Comparison of ENCODE assay signal across 9 cellular contexts in genomic region chr14:22536853-22537338, GRCh38. TPM values are rescaled to one million over a fixed set of nuclear protein-coding genes. Genes with fewer than 3 reads are reported as not detected.
DNase-seq lines count a peak whose midpoint lies in the region; ATAC-seq, FAIRE-seq and TF ChIP-seq lines count a peak whose summit lies in the region.
"Had no signal": no experiment of that assay in that cellular context is flagged by ENCODE, and none has a peak within 500 bp of the region (broad histone marks: within the 10 kb centered on the region; RNA-seq: fewer than 3 reads in every experiment).

No MANE protein-coding gene starts in this region.

- peak overlapping the region; percentile 81 for H3K4me3 Mint-ChIP-seq in activated CD4-positive, alpha-beta memory T cell treated with anti-CD3 and anti-CD28 coated beads for 36 hours

- no peak overlapping the region for H3K4ac ChIP-seq in neuronal stem cell (ENCODE audit: low read length)

- peaks cover 95% of the 10 kb centered on the region for H3K4me1 Mint-ChIP-seq in activated CD4-positive, alpha-beta memory T cell treated with anti-CD3 and anti-CD28 coated beads for 36 hours (ENCODE audit: low read depth)

- DNase-seq in DND-41, result peak; percentile 22
- peak; percentile 52 to 59 for DNase-seq in Kasumi-1 (lab: John Stamatoyannopoulos, UW)
- DNase-seq in activated CD4-positive, alpha-beta memory T cell treated with anti-CD3 and anti-CD28 coated beads for 36 hours, result peak; percentile 92
- DNase-seq in endothelial cell of umbilical vein (ENCODE audit: low read depth, low spot score), result peak; percentile 98
- no peak for DNase-seq in neuronal stem cell (ENCODE audit: low spot score)
- DNase-seq in tibial artery, result peak; percentile 87 to 88
- no peak for DNase-seq in NCI-H1417 treated with DMSO at 0.1 percent for 48 hours (lab: John Stamatoyannopoulos, UW)

- H2BK120ac ChIP-seq in neuronal stem cell (ENCODE audit: low read depth, low read length), result no peak overlapping the region

- H4K8ac ChIP-seq in neuronal stem cell (ENCODE audit: low read depth, low read length), result no peak overlapping the region

- no peaks in the 10 kb centered on the region for H3K79me2 ChIP-seq in DND-41 (ENCODE audit: insufficient read depth, low read length)
- no peaks in the 10 kb centered on the region for H3K79me2 ChIP-seq in endothelial cell of umbilical vein (ENCODE audit: control insufficient read depth, insufficient read depth, low read length)

- dilution Hi-C loops in endothelial cell of umbilical vein (cut with MboI; ENCODE audit: extremely low pct_ligation_motif_present, low sequenced_read_pairs), result no loop called here

- TF ChIP-seq CTCF in DND-41 (IDR thresholded peaks at IDR 0.05; ENCODE audit: borderline replicate concordance, extremely low read depth, low read length, poor library complexity, severe bottlenecking), result no peak
- TF ChIP-seq CTCF in endothelial cell of umbilical vein (IDR thresholded peaks at IDR 0.05; ENCODE audit: extremely low read depth in 1 of 2, insufficient read depth in 1 of 2, low read depth in 1 of 2, low read length in 2 of 2), result no peak
- TF ChIP-seq CTCF in tibial artery (IDR thresholded peaks at IDR 0.05), result no peak

- no TSS peak for BruUV-seq in endothelial cell of umbilical vein (replicated peaks; lab: Mats Ljungman, UMichigan)

- TF ChIP-seq POLR2A in endothelial cell of umbilical vein (IDR thresholded peaks at IDR 0.05; ENCODE audit: low read depth, low read length), result no peak

- FAIRE-seq in endothelial cell of umbilical vein (lab: Jason Lieb, UNC), result peak; percentile 95

- H2AFZ ChIP-seq in DND-41 (ENCODE audit: low read depth, low read length) (no peak overlapping the region), endothelial cell of umbilical vein (ENCODE audit: low read depth, low read length) (no peak overlapping the region), neuronal stem cell (ENCODE audit: low read length) (peak overlapping the region; percentile 45)

- H3K4me3 ChIP-seq in DND-41 (ENCODE audit: low read depth in 1 of 2, low read length in 2 of 2) (no peak overlapping the region), endothelial cell of umbilical vein (replicated peaks in 1 of 3; ENCODE audit: insufficient read depth in 1 of 3, low read depth in 1 of 3, low read length in 3 of 3) (no peak overlapping the region), neuronal stem cell (ENCODE audit: low read length in 2 of 2) (no peak overlapping the region), tibial artery (no peak overlapping the region)
- H3K4me3 ChIP-seq: SK-N-MC had no signal

- H3K9me3 ChIP-seq in DND-41 (ENCODE audit: insufficient read depth, low read length, severe bottlenecking), result no peaks in the 10 kb centered on the region
- no peaks in the 10 kb centered on the region for H3K9me3 ChIP-seq in endothelial cell of umbilical vein (replicated peaks; ENCODE audit: control insufficient read depth, insufficient read depth, low read length)
- peaks cover 0 to 3% of the 10 kb centered on the region in 2 donors for H3K9me3 ChIP-seq in neuronal stem cell (replicated peaks in 1 of 2; ENCODE audit: control insufficient read depth in 2 of 2, insufficient read depth in 1 of 2, low read depth in 1 of 2, low read length in 2 of 2)
- H3K9me3 ChIP-seq in tibial artery, result no peaks in the 10 kb centered on the region

- H3K27me3 Mint-ChIP-seq in activated CD4-positive, alpha-beta memory T cell treated with anti-CD3 and anti-CD28 coated beads for 36 hours, result no peaks in the 10 kb centered on the region

- no peaks in the 10 kb centered on the region for H3K9me1 ChIP-seq in endothelial cell of umbilical vein (replicated peaks; ENCODE audit: control insufficient read depth, extremely low read depth, insufficient read depth, low read length)

- ATAC-seq in DND-41 (ENCODE audit: insufficient read depth, low read depth), result peak; percentile 72
- peak; percentile 74 for ATAC-seq in GM21619 (IDR thresholded peaks at IDR 0.05; ENCODE audit: unreplicated experiment)

- CTCF ChIA-PET in activated CD4-positive, alpha-beta memory T cell treated with anti-CD3 and anti-CD28 coated beads for 36 hours (lab: Charles Lee), result interaction anchor here (0.6 to 2.5 kb wide), 7 partner anchors 12 to 741 kb away, joined by 3 to 14 read pairs (median 5); no protein-coding TSS in a partner anchor
- CTCF ChIA-PET in endothelial cell of umbilical vein (lab: Charles Lee), result interaction anchor here (0.6 to 2.2 kb wide), 5 partner anchors 9 to 66 kb away, joined by 3 to 14 read pairs (median 4); no protein-coding TSS in a partner anchor

- no peaks in the 10 kb centered on the region for H3K4me1 ChIP-seq in DND-41 (ENCODE audit: insufficient read depth, low read length)
- H3K4me1 ChIP-seq in endothelial cell of umbilical vein (ENCODE audit: control insufficient read depth, extremely low read depth, insufficient read depth, low read length), result peaks cover 38% of the 10 kb centered on the region
- H3K4me1 ChIP-seq in neuronal stem cell (ENCODE audit: control insufficient read depth in 2 of 2, insufficient read depth in 1 of 2, low read depth in 1 of 2, low read length in 2 of 2), result no peaks in the 10 kb centered on the region
- peaks cover 0 to 35% (median 25%) of the 10 kb centered on the region in 4 donors for H3K4me1 ChIP-seq in tibial artery

- H3K23ac ChIP-seq in neuronal stem cell (ENCODE audit: low read depth, low read length, poor library complexity), result no peak overlapping the region

- WGBS in neuronal stem cell (ENCODE audit: extremely low coverage in 2 of 2, insufficient read length in 2 of 2, insufficient replicate concordance in 1 of 2), 2 donors, result no CpG with 5 or more reads among the region's 6 CpGs

- H3K27ac Mint-ChIP-seq in activated CD4-positive, alpha-beta memory T cell treated with anti-CD3 and anti-CD28 coated beads for 36 hours, result peak overlapping the region; percentile 99

- H4K20me1 ChIP-seq in DND-41 (ENCODE audit: insufficient read depth, low read length), result no peaks in the 10 kb centered on the region
- H4K20me1 ChIP-seq in endothelial cell of umbilical vein (replicated peaks; ENCODE audit: control insufficient read depth, extremely low read depth, insufficient read depth, low read length), result no peaks in the 10 kb centered on the region

- no peak overlapping the region for H2BK15ac ChIP-seq in neuronal stem cell (ENCODE audit: low read length)

- no peak overlapping the region for H3K9ac ChIP-seq in DND-41 (ENCODE audit: low read depth, low read length)
- peak overlapping the region; percentile 6 for H3K9ac ChIP-seq in endothelial cell of umbilical vein (replicated peaks; ENCODE audit: extremely low read depth, insufficient read depth, low read length)
- H3K9ac ChIP-seq in neuronal stem cell (ENCODE audit: low read depth, low read length, poor library complexity), result no peak overlapping the region

- H3K27me3 ChIP-seq in DND-41 (ENCODE audit: insufficient read depth, low read length, poor library complexity), result peaks cover 30% of the 10 kb centered on the region
- no peaks in the 10 kb centered on the region for H3K27me3 ChIP-seq in endothelial cell of umbilical vein (ENCODE audit: control insufficient read depth in 2 of 2, insufficient read depth in 2 of 2, low read length in 2 of 2)
- no peaks in the 10 kb centered on the region for H3K27me3 ChIP-seq in neuronal stem cell (ENCODE audit: control insufficient read depth in 3 of 3, insufficient read depth in 3 of 3, low read depth in 1 of 3, low read length in 3 of 3)
- no peaks in the 10 kb centered on the region for H3K27me3 ChIP-seq in tibial artery

- H3K36me3 Mint-ChIP-seq in activated CD4-positive, alpha-beta memory T cell treated with anti-CD3 and anti-CD28 coated beads for 36 hours, result peaks cover 95% of the 10 kb centered on the region

- H3K36me3 ChIP-seq in DND-41 (ENCODE audit: insufficient read depth, low read length) (no peaks in the 10 kb centered on the region), endothelial cell of umbilical vein (ENCODE audit: control insufficient read depth in 2 of 2, extremely low read depth in 1 of 2, insufficient read depth in 2 of 2, low read length in 2 of 2) (no peaks in the 10 kb centered on the region), neuronal stem cell (replicated peaks in 1 of 2; ENCODE audit: control insufficient read depth in 2 of 2, insufficient read depth in 2 of 2, low read length in 2 of 2) (no peaks in the 10 kb centered on the region), tibial artery (no peaks in the 10 kb centered on the region)

- no peak overlapping the region for H3K18ac ChIP-seq in neuronal stem cell (ENCODE audit: low read length)

- H4K91ac ChIP-seq in neuronal stem cell (ENCODE audit: low read depth, low read length, poor library complexity), result no peak overlapping the region

- intact Hi-C loops in activated CD4-positive, alpha-beta memory T cell treated with anti-CD3 and anti-CD28 coated beads for 36 hours (cut with micrococcal nuclease), result loop anchor here (1.0 to 5.0 kb wide), 5 partner anchors 13 to 895 kb away; no protein-coding TSS in a partner anchor
- intact Hi-C loops in endothelial cell of umbilical vein (cut with micrococcal nuclease) (loop anchor here (1.0 to 5.0 kb wide), 2 partner anchors 9 to 105 kb away; no protein-coding TSS in a partner anchor), tibial artery (cut with DNase I; ENCODE audit: low total_unique reads) (no loop called here)

- H3K9me3 Mint-ChIP-seq in activated CD4-positive, alpha-beta memory T cell treated with anti-CD3 and anti-CD28 coated beads for 36 hours, result no peaks in the 10 kb centered on the region

- H2BK12ac ChIP-seq in neuronal stem cell (ENCODE audit: low read length), result no peak overlapping the region

- no peak overlapping the region for H3K4me2 ChIP-seq in DND-41 (ENCODE audit: insufficient read depth, low read length)
- H3K4me2 ChIP-seq in endothelial cell of umbilical vein (ENCODE audit: insufficient read depth, low read length), result peak overlapping the region; percentile 19
- no peak overlapping the region for H3K4me2 ChIP-seq in neuronal stem cell (ENCODE audit: insufficient read depth, low read length, poor library complexity, severe bottlenecking)

- H3K79me1 ChIP-seq in neuronal stem cell (ENCODE audit: low read depth, low read length), result no peaks in the 10 kb centered on the region

- H3K27ac ChIP-seq in DND-41 (ENCODE audit: low read length), result no peak overlapping the region
- peak overlapping the region; percentile 57 for H3K27ac ChIP-seq in endothelial cell of umbilical vein (ENCODE audit: insufficient read depth, low read depth, low read length)
- H3K27ac ChIP-seq in neuronal stem cell (replicated peaks; ENCODE audit: low read length), result no peak overlapping the region
- H3K27ac ChIP-seq in tibial artery, result peak overlapping the region; percentile 46 to 53
- H3K27ac ChIP-seq: SK-N-MC had no signal

- H2BK5ac ChIP-seq in neuronal stem cell (ENCODE audit: low read length), result no peak overlapping the region

- H3K14ac ChIP-seq in neuronal stem cell (ENCODE audit: low read length), result no peak overlapping the region

- POLR2A ChIA-PET in activated CD4-positive, alpha-beta memory T cell treated with anti-CD3 and anti-CD28 coated beads for 36 hours (lab: Charles Lee), result interaction anchor here (1.2 to 8.2 kb wide), 7 partner anchors 10 to 36 kb away, joined by 5 to 268 read pairs (median 12); no protein-coding TSS in a partner anchor
- POLR2A ChIA-PET in endothelial cell of umbilical vein (lab: Charles Lee), result interaction anchor here (0.8 kb wide), 1 partner anchor 10 kb away, joined by 3 read pairs; no protein-coding TSS in a partner anchor

- H2AK5ac ChIP-seq in neuronal stem cell (ENCODE audit: low read depth, low read length), result no peak overlapping the region

RNA-seq across cellular contexts. Expression of gene DAD1, which starts 52.1 kb away (rescaled TPM):
- total RNA-seq in activated CD4-positive, alpha-beta memory T cell treated with anti-CD3 and anti-CD28 coated beads for 36 hours, result 100 to 1,000 TPM; 292 to 305 TPM
- total RNA-seq in endothelial cell of umbilical vein, result 299 and 304 TPM in 2 replicates
- polyA plus RNA-seq in endothelial cell of umbilical vein, result 1,220 and 1,227 TPM in 2 replicates
- 702 and 733 TPM in 2 replicates for polyA plus RNA-seq in endothelial cell of umbilical vein (2011; cell fraction: cytosol; rRNA removed)
- polyA plus RNA-seq in endothelial cell of umbilical vein (2011; cell fraction: nucleus; rRNA removed), result 214 and 235 TPM in 2 replicates
- 355 and 418 TPM in 2 replicates for polyA plus RNA-seq in endothelial cell of umbilical vein (2012)
- polyA minus RNA-seq in endothelial cell of umbilical vein, result 446 and 484 TPM in 2 replicates
- polyA minus RNA-seq in endothelial cell of umbilical vein (2011; cell fraction: cytosol; rRNA and poly(A)+ RNA removed), result 77.6 TPM
- 62.2 and 65.6 TPM in 2 replicates for polyA minus RNA-seq in endothelial cell of umbilical vein (2011; cell fraction: nucleus; rRNA and poly(A)+ RNA removed)
- 182 TPM for polyA plus RNA-seq in neuronal stem cell (2013, experiment 1 of 2)
- 180 TPM for polyA plus RNA-seq in neuronal stem cell (2013, experiment 2 of 2)

Comparison
In these comparisons a context has a peak if more than half of its experiments do, and no peak if none do; other contexts are left out.
1. DNase-seq: peak in DND-41 (single experiment), Kasumi-1 (2 of 2), activated CD4-positive, alpha-beta memory T cell treated with anti-CD3 and anti-CD28 coated beads for 36 hours (single experiment), endothelial cell of umbilical vein (single experiment) and tibial artery (2 of 2); none in neuronal stem cell (single experiment) and NCI-H1417 treated with DMSO at 0.1 percent for 48 hours (single experiment).
2. H3K27ac ChIP-seq: peak in endothelial cell of umbilical vein (single experiment) and tibial artery (2 of 2); none in DND-41 (single experiment) and neuronal stem cell (single experiment).